Comparison of ENCODE assay signal across 28 cellular contexts in the genomic region with DNA sequence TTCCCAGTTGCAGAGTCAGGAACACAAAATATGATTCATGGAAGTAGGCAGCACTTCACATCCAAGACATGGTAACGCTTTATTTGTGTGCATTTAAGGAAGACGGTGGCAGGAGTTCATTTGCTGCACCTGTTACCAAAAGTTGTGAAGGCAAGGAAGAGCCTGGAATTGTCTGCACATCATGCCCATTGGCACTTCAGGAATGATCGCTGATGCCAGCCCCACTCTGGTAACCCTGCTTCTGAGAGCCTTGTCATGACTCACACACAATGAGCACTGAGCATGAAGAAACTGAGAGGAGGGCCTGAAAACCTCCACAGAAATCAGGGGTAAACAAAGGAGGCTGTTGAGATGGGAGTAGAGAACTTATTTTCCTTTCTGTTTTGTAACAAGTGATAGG.
DNase-seq lines count a peak whose midpoint lies in the region; ATAC-seq, FAIRE-seq and TF ChIP-seq lines count a peak whose summit lies in the region.
"Had no signal": no experiment of that assay in that cellular context is flagged by ENCODE, and none has a peak within 500 bp of the region (broad histone marks: within the 10 kb centered on the region; RNA-seq: fewer than 3 reads in every experiment).

No MANE protein-coding gene starts in this region.

- H3K4me3 ChIP-seq in breast epithelium (no peak overlapping the region), bronchial epithelial cell (ENCODE audit: low read depth, low read length) (no peak overlapping the region)
- H3K4me3 ChIP-seq: gastroesophageal sphincter, lower lobe of right lung, Peyer's patch, sigmoid colon, SJSA1 had no signal

- no peaks in the 10 kb centered on the region for H3K4me1 Mint-ChIP-seq in MCF 10A (ENCODE audit: insufficient read depth, unreplicated experiment)
- H3K4me1 Mint-ChIP-seq: activated B cell treated with CpG ODN at 0.5 μM for 24 hours; B cell; CD8-positive, alpha-beta memory T cell; nephron had no signal

- no peak overlapping the region for H3K27ac Mint-ChIP-seq in MCF 10A (ENCODE audit: low read depth, unreplicated experiment)
- H3K27ac Mint-ChIP-seq: activated B cell treated with CpG ODN at 0.5 μM for 24 hours; B cell; CD8-positive, alpha-beta memory T cell; dendritic cell treated with granulocyte-macrophage colony-stimulating factor and Interleukin-4, amounts not matched to agents 40 ng/mL and 50 ng/mL, for 4 days; nephron had no signal

- ATAC-seq in HG02642 (IDR thresholded peaks at IDR 0.05; ENCODE audit: poor library complexity, unreplicated experiment) = no peak
- ATAC-seq in GM21526 (IDR thresholded peaks at IDR 0.05; ENCODE audit: low FRiP score, unreplicated experiment) = no peak
- ATAC-seq: gastroesophageal sphincter, lower lobe of right lung had no signal

- no peak for FAIRE-seq in bronchial epithelial cell (lab: Jason Lieb, UNC)
- FAIRE-seq: keratinocyte had no signal

- no peaks in the 10 kb centered on the region for H3K9me3 ChIP-seq in breast epithelium
- H3K9me3 ChIP-seq: gastroesophageal sphincter, lower lobe of right lung, Peyer's patch, sigmoid colon, SJSA1 had no signal

- POLR2A ChIA-PET in MCF 10A (lab: Yijun Ruan, JAX) = no interaction called here

- DNase-seq in MCF 10A (ENCODE audit: unreplicated experiment) (peak; percentile 11), breast epithelium (ENCODE audit: low spot score in 2 of 2) (no peak), bronchial epithelial cell (ENCODE audit: low read depth) (peak; percentile 22), medulla oblongata (ENCODE audit: extremely low spot score) (peak; percentile 21), superior temporal gyrus (ENCODE audit: extremely low spot score) (peak; percentile 49)
- no peak for DNase-seq in activated CD8-positive, alpha-beta memory T cell treated with anti-CD3 and anti-CD28 coated beads, Interleukin-2, amount 50 U/mL, for 4 hours
- DNase-seq: activated B cell treated with CpG ODN at 0.5 μM for 24 hours; activated CD4-positive, alpha-beta T cell treated with anti-CD3 and anti-CD28 coated beads, Interleukin-2, amount 50 U/mL, for 4 hours; activated naive CD4-positive, alpha-beta T cell treated with anti-CD3 and anti-CD28 coated beads, Interleukin-2, amount 50 U/mL, for 16 hours; CD8-positive, alpha-beta memory T cell; lower lobe of right lung; NCI-H1417; NCI-H2081 treated with DMSO at 0.1 percent for 48 hours; NCI-H226; Peyer's patch; sigmoid colon; stimulated activated CD4-positive, alpha-beta T cell treated with anti-CD3 and anti-CD28 coated beads, Interleukin-15, amount 100 ng/mL, for 24 hours; stimulated activated naive CD4-positive, alpha-beta T cell had no signal

- BruUV-seq in MCF 10A (replicated peaks; lab: Mats Ljungman, UMichigan) = no TSS peak

- no peaks in the 10 kb centered on the region for H3K36me3 ChIP-seq in breast epithelium
- H3K36me3 ChIP-seq in bronchial epithelial cell (ENCODE audit: control insufficient read depth, insufficient read depth, low read length) = no peaks in the 10 kb centered on the region
- H3K36me3 ChIP-seq: gastroesophageal sphincter, lower lobe of right lung, Peyer's patch, sigmoid colon, SJSA1 had no signal

- no peaks in the 10 kb centered on the region for H3K9me3 Mint-ChIP-seq in MCF 10A (ENCODE audit: unreplicated experiment)
- H3K9me3 Mint-ChIP-seq: activated B cell treated with CpG ODN at 0.5 μM for 24 hours; CD8-positive, alpha-beta memory T cell; dendritic cell treated with granulocyte-macrophage colony-stimulating factor and Interleukin-4, amounts not matched to agents 40 ng/mL and 50 ng/mL, for 4 days had no signal

- no peaks in the 10 kb centered on the region for H3K36me3 Mint-ChIP-seq in MCF 10A (ENCODE audit: insufficient read depth, unreplicated experiment)
- H3K36me3 Mint-ChIP-seq: CD8-positive, alpha-beta memory T cell had no signal

- H3K27ac ChIP-seq in breast epithelium = no peak overlapping the region
- H3K27ac ChIP-seq: 22Rv1, gastroesophageal sphincter, lower lobe of right lung, parathyroid adenoma, Peyer's patch, sigmoid colon, SJSA1 had no signal

- CTCF ChIA-PET in MCF 10A (lab: Yijun Ruan, JAX) = interaction anchor here (0.7 kb wide), 1 partner anchor 165 kb away, joined by 3 read pairs; no protein-coding TSS in a partner anchor

- intact Hi-C loops in MCF 10A (cut with micrococcal nuclease) (loop anchor here (10.0 kb wide), 1 partner anchor 309 kb away; no protein-coding TSS in a partner anchor), breast epithelium (cut with DNase I; ENCODE audit: low total_unique reads) (no loop called here)

- H3K4me1 ChIP-seq in breast epithelium = no peaks in the 10 kb centered on the region
- H3K4me1 ChIP-seq: gastroesophageal sphincter, lower lobe of right lung, parathyroid adenoma, Peyer's patch, sigmoid colon, SJSA1 had no signal

- H3K27me3 Mint-ChIP-seq in MCF 10A (ENCODE audit: insufficient read depth, unreplicated experiment) = peaks cover 100% of the 10 kb centered on the region
- H3K27me3 Mint-ChIP-seq: dendritic cell treated with granulocyte-macrophage colony-stimulating factor and Interleukin-4, amounts not matched to agents 40 ng/mL and 50 ng/mL, for 4 days had no signal

- H3K27me3 ChIP-seq in breast epithelium = no peaks in the 10 kb centered on the region
- no peaks in the 10 kb centered on the region for H3K27me3 ChIP-seq in bronchial epithelial cell (ENCODE audit: control insufficient read depth, insufficient read depth, low read length)
- H3K27me3 ChIP-seq: gastroesophageal sphincter, Peyer's patch, sigmoid colon, SJSA1 had no signal

- TF ChIP-seq POLR2A in breast epithelium (IDR thresholded peaks at IDR 0.05) = no peak

- no peak overlapping the region for H3K4me3 Mint-ChIP-seq in MCF 10A (ENCODE audit: unreplicated experiment)
- H3K4me3 Mint-ChIP-seq: activated B cell treated with CpG ODN at 0.5 μM for 24 hours; B cell; CD8-positive, alpha-beta memory T cell; dendritic cell treated with granulocyte-macrophage colony-stimulating factor and Interleukin-4, amounts not matched to agents 40 ng/mL and 50 ng/mL, for 4 days; nephron had no signal

- TF ChIP-seq CTCF in MCF 10A (IDR thresholded peaks at IDR 0.05; ENCODE audit: unreplicated experiment) (no peak), breast epithelium (IDR thresholded peaks at IDR 0.05) (no peak), bronchial epithelial cell (IDR thresholded peaks at IDR 0.05; ENCODE audit: insufficient read depth, low read length, severe bottlenecking) (no peak)

Comparison
In these comparisons a context has a peak if more than half of its experiments do, and no peak if none do; other contexts are left out.
1. DNase-seq: peak in MCF 10A (single experiment), bronchial epithelial cell (single experiment), medulla oblongata (single experiment) and superior temporal gyrus (single experiment); none in breast epithelium (0 of 2) and activated CD8-positive, alpha-beta memory T cell treated with anti-CD3 and anti-CD28 coated beads, Interleukin-2, amount 50 U/mL, for 4 hours (single experiment).